17 cellular contexts compared by ENCODE assay signal in genomic region chr1:7410156-7410555, GRCh38.
"Had no signal": no experiment of that assay in that cellular context is flagged by ENCODE, and none has a peak within 500 bp of the region (broad histone marks: within the 10 kb centered on the region; RNA-seq: fewer than 3 reads in every experiment).

No MANE protein-coding gene starts in this region.

- H3K9me3 ChIP-seq: mucosa of descending colon, testis, uterus had no signal

- H3K4me1 ChIP-seq: testis, uterus had no signal

- H3K27me3 Mint-ChIP-seq: activated naive CD8-positive, alpha-beta T cell treated with anti-CD3 and anti-CD28 coated beads, Interleukin-2, amount 10 ng/mL, durations not matched to agents 7 days and 5 days; activated T-cell treated with anti-CD3 and anti-CD28 coated beads, Interleukin-2, amount 50 U/mL, for 24 hours had no signal

- H3K4me3 Mint-ChIP-seq: activated naive CD8-positive, alpha-beta T cell treated with anti-CD3 and anti-CD28 coated beads, Interleukin-2, amount 10 ng/mL, durations not matched to agents 7 days and 5 days; activated T-cell treated with anti-CD3 and anti-CD28 coated beads, Interleukin-2, amount 50 U/mL, for 24 hours; natural killer cell; stimulated activated naive CD8-positive, alpha-beta T cell treated with anti-CD3 and anti-CD28 coated beads, Interleukin-15, amount 100 ng/mL, for 72 hours had no signal

- H3K9me3 Mint-ChIP-seq: activated naive CD8-positive, alpha-beta T cell treated with anti-CD3 and anti-CD28 coated beads, Interleukin-2, amount 10 ng/mL, durations not matched to agents 7 days and 5 days; activated T-cell treated with anti-CD3 and anti-CD28 coated beads, Interleukin-2, amount 50 U/mL, for 24 hours; natural killer cell; stimulated activated naive CD8-positive, alpha-beta T cell treated with anti-CD3 and anti-CD28 coated beads, Interleukin-15, amount 100 ng/mL, for 72 hours had no signal

- H3K36me3 ChIP-seq: uterus had no signal

- ATAC-seq: left colon; natural killer cell; stimulated activated naive CD8-positive, alpha-beta T cell treated with anti-CD3 and anti-CD28 coated beads, Interleukin-15, amount 100 ng/mL, for 72 hours had no signal

- H3K27ac ChIP-seq: testis, uterus had no signal

- H3K27ac Mint-ChIP-seq: activated T-cell treated with anti-CD3 and anti-CD28 coated beads, Interleukin-2, amount 50 U/mL, for 24 hours; natural killer cell had no signal

- H3K4me3 ChIP-seq: mucosa of descending colon, testis, uterus had no signal

- H3K36me3 Mint-ChIP-seq: activated naive CD8-positive, alpha-beta T cell treated with anti-CD3 and anti-CD28 coated beads, Interleukin-2, amount 10 ng/mL, durations not matched to agents 7 days and 5 days; natural killer cell had no signal

- H3K27me3 ChIP-seq: testis, uterus had no signal

- H3K4me1 Mint-ChIP-seq: activated naive CD8-positive, alpha-beta T cell treated with anti-CD3 and anti-CD28 coated beads, Interleukin-2, amount 10 ng/mL, durations not matched to agents 7 days and 5 days; natural killer cell; stimulated activated naive CD8-positive, alpha-beta T cell treated with anti-CD3 and anti-CD28 coated beads, Interleukin-15, amount 100 ng/mL, for 72 hours had no signal

- DNase-seq: activated CD4-positive, alpha-beta T cell treated with anti-CD3 and anti-CD28 coated beads for 1 hour; activated gamma-delta T cell; activated naive CD8-positive, alpha-beta T cell treated with anti-CD3 and anti-CD28 coated beads, Interleukin-2, amount 10 ng/mL, durations not matched to agents 7 days and 5 days; cortex of kidney; effector memory CD4-positive, alpha-beta T cell; hippocampal formation; left colon; mammary epithelial cell; mucosa of descending colon; natural killer cell; nucleus accumbens; stimulated activated CD4-positive, alpha-beta T cell treated with anti-CD3 and anti-CD28 coated beads, Interleukin-4, amount 100 ng/mL, for 4 hours; stimulated activated naive CD8-positive, alpha-beta T cell treated with anti-CD3 and anti-CD28 coated beads, Interleukin-15, amount 100 ng/mL, for 72 hours; T-helper 9 cell; uterus had no signal
